Comparison of ENCODE assay signal across 1 cellular context in genomic region chr2:233115761-233116160, GRCh38.
TF ChIP-seq lines count a peak whose summit lies in the region.

No MANE protein-coding gene starts in this region.

TF ChIP-seq in H1, 55 proteins besides CTCF, POLR2A, EP300 and RAD21:
- no peak for TF ChIP-seq ATF2 (IDR thresholded peaks at IDR 0.05; ENCODE audit: low read length)
- no peak for TF ChIP-seq KDM5A (IDR thresholded peaks at IDR 0.05; ENCODE audit: low read length)
